11 cellular contexts compared by ENCODE assay signal in the genomic region with DNA sequence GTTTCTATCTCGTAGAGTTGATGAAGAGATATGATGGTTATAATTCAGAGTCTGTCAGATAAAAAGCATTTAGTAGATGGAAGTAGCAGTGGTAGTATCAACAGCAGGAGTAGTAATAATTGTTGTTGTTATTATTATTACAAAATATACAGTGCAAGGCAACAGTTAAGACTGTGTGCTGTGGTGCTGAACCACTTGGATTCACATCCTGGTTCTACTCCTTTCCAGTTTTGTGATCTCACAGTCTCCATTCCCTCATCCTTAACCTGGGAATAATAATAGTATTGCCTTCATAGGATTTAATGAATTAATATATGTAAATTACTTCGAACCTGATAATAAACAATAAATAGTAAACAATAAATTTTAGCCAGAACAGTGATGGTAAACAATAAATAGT. TPM values are rescaled to one million over a fixed set of nuclear protein-coding genes. Genes with fewer than 3 reads are reported as not detected.
DNase-seq lines count a peak whose midpoint lies in the region; ATAC-seq and TF ChIP-seq lines count a peak whose summit lies in the region.
"Had no signal": no experiment of that assay in that cellular context is flagged by ENCODE, and none has a peak within 500 bp of the region (broad histone marks: within the 10 kb centered on the region; RNA-seq: fewer than 3 reads in every experiment).

No MANE protein-coding gene starts in this region.

- ATAC-seq in HG03432 (IDR thresholded peaks at IDR 0.05; ENCODE audit: unreplicated experiment) (no peak), GM21526 (IDR thresholded peaks at IDR 0.05; ENCODE audit: low FRiP score, unreplicated experiment) (no peak)
- ATAC-seq: stimulated activated effector memory CD8-positive, alpha-beta T cell treated with anti-CD3 and anti-CD28 coated beads, Interleukin-12 subunit alpha, Interleukin-12 subunit beta, amount 100 ng/mL, for 72 hours had no signal

- DNase-seq in BJ (ENCODE audit: low read depth) (no peak), SK-N-MC (ENCODE audit: low read depth, low spot score) (no peak), fibroblast of villous mesenchyme (ENCODE audit: low read depth) (no peak), osteocyte (ENCODE audit: extremely low spot score, unreplicated experiment) (no peak), ureter (ENCODE audit: low spot score) (no peak), BE2C (no peak)
- DNase-seq: activated gamma-delta T cell treated with Interleukin-2 at 50 U/mL for 16 hours, NCI-H524 treated with DMSO at 0.1 percent for 48 hours had no signal

- no peak for TF ChIP-seq CTCF in BJ (IDR thresholded peaks at IDR 0.05; ENCODE audit: insufficient read depth, low read depth, low read length)
- TF ChIP-seq CTCF in fibroblast of villous mesenchyme (IDR thresholded peaks at IDR 0.05; ENCODE audit: insufficient read depth, low read depth, low read length): no peak
- TF ChIP-seq CTCF in osteocyte (IDR thresholded peaks at IDR 0.05): no peak
- TF ChIP-seq CTCF in BE2C (IDR thresholded peaks at IDR 0.05; ENCODE audit: low read depth, low read length): no peak

- CTCF ChIA-PET in BJ (lab: Yijun Ruan, JAX): no interaction called here

- no peaks in the 10 kb centered on the region for H3K27me3 Mint-ChIP-seq in osteocyte (ENCODE audit: unreplicated experiment)

- H3K9me3 Mint-ChIP-seq in osteocyte (ENCODE audit: unreplicated experiment): no peaks in the 10 kb centered on the region
- H3K9me3 Mint-ChIP-seq: stimulated activated effector memory CD8-positive, alpha-beta T cell treated with anti-CD3 and anti-CD28 coated beads, Interleukin-12 subunit alpha, Interleukin-12 subunit beta, amount 100 ng/mL, for 72 hours had no signal

- peak overlapping the region; percentile 86 for H3K27ac Mint-ChIP-seq in osteocyte (ENCODE audit: unreplicated experiment)
- H3K27ac Mint-ChIP-seq: stimulated activated effector memory CD8-positive, alpha-beta T cell treated with anti-CD3 and anti-CD28 coated beads, Interleukin-12 subunit alpha, Interleukin-12 subunit beta, amount 100 ng/mL, for 72 hours had no signal

- H3K4me1 ChIP-seq in BE2C: peaks cover 4% of the 10 kb centered on the region

- peak overlapping the region; percentile 96 for H3K27ac ChIP-seq in SK-N-MC

- H3K9me3 ChIP-seq in SK-N-MC (ENCODE audit: low read depth, low read length) (no peaks in the 10 kb centered on the region; the same call in 1 of the 2 replicates), BE2C (no peaks in the 10 kb centered on the region)

- POLR2A ChIA-PET in BJ (lab: Charles Lee): no interaction called here

- H3K36me3 Mint-ChIP-seq in osteocyte (ENCODE audit: unreplicated experiment): no peaks in the 10 kb centered on the region
- H3K36me3 Mint-ChIP-seq: stimulated activated effector memory CD8-positive, alpha-beta T cell treated with anti-CD3 and anti-CD28 coated beads, Interleukin-12 subunit alpha, Interleukin-12 subunit beta, amount 100 ng/mL, for 72 hours had no signal

- H3K4me3 ChIP-seq in BJ (ENCODE audit: low read depth, low read length): peak overlapping the region; percentile 43
- H3K4me3 ChIP-seq in SK-N-MC: peak overlapping the region; percentile 74
- H3K4me3 ChIP-seq in fibroblast of villous mesenchyme (ENCODE audit: low read depth, low read length): peak overlapping the region; percentile 61
- H3K4me3 ChIP-seq in BE2C (ENCODE audit: low read depth, low read length): no peak overlapping the region

- H3K9ac ChIP-seq in SK-N-MC (ENCODE audit: insufficient read length): peak overlapping the region; percentile 89

- H3K4me1 Mint-ChIP-seq in osteocyte (ENCODE audit: unreplicated experiment): peaks cover 65% of the 10 kb centered on the region

- peak overlapping the region; percentile 74 for H3K4me3 Mint-ChIP-seq in osteocyte (ENCODE audit: unreplicated experiment)
- H3K4me3 Mint-ChIP-seq: stimulated activated effector memory CD8-positive, alpha-beta T cell treated with anti-CD3 and anti-CD28 coated beads, Interleukin-12 subunit alpha, Interleukin-12 subunit beta, amount 100 ng/mL, for 72 hours had no signal

- H3K36me3 ChIP-seq in BJ (ENCODE audit: control insufficient read depth, insufficient read depth, low read length): no peaks in the 10 kb centered on the region
- no peaks in the 10 kb centered on the region for H3K36me3 ChIP-seq in SK-N-MC (ENCODE audit: insufficient read depth, low read length)
- H3K36me3 ChIP-seq in BE2C: no peaks in the 10 kb centered on the region

- H3K27me3 ChIP-seq in BJ (ENCODE audit: control insufficient read depth, insufficient read depth, low read length) (no peaks in the 10 kb centered on the region), BE2C (no peaks in the 10 kb centered on the region)

RNA-seq across cellular contexts. Expression of a gene that starts 37.1 kb away (rescaled TPM):
- polyA plus RNA-seq in BJ (2011; rRNA removed): 8.4 and 13.9 TPM in 2 replicates
- 25.4 and 26.1 TPM in 2 replicates for polyA minus RNA-seq in BJ (2011; rRNA and poly(A)+ RNA removed)
- 14.2 and 16.4 TPM in 2 replicates for total RNA-seq in fibroblast of villous mesenchyme
- total RNA-seq in osteocyte: 51.3 and 51.5 TPM in 2 replicates
- 57.9 TPM for total RNA-seq in ureter
- 8.9 TPM for polyA plus RNA-seq in BE2C (2012; ENCODE audit: insufficient read depth, insufficient read length, low read depth)
